12 cellular contexts compared by ENCODE assay signal in genomic region chr17:78884876-78885667, GRCh38. TPM values are rescaled to one million over a fixed set of nuclear protein-coding genes. Genes with fewer than 3 reads are reported as not detected.
A peak's percentile ranks its signal among the peaks of the same experiment; 100 is the strongest.
DNase-seq lines count a peak whose midpoint lies in the region; ATAC-seq, FAIRE-seq and TF ChIP-seq lines count a peak whose summit lies in the region.
"Had no signal": no experiment of that assay in that cellular context is flagged by ENCODE, and none has a peak within 500 bp of the region (broad histone marks: within the 10 kb centered on the region; RNA-seq: fewer than 3 reads in every experiment).

No MANE protein-coding gene starts in this region.

- H3K27me3 ChIP-seq in GM23338 (ENCODE audit: insufficient read depth): no peaks in the 10 kb centered on the region
- no peaks in the 10 kb centered on the region for H3K27me3 ChIP-seq in astrocyte (ENCODE audit: insufficient read depth, low read length)
- no peaks in the 10 kb centered on the region for H3K27me3 ChIP-seq in mesendoderm (ENCODE audit: insufficient read depth, low read length, poor library complexity)
- no peaks in the 10 kb centered on the region for H3K27me3 ChIP-seq in smooth muscle cell (ENCODE audit: low read depth)

- H3K4me3 Mint-ChIP-seq in GM23338 (no peak overlapping the region), astrocyte (ENCODE audit: unreplicated experiment) (no peak overlapping the region), endothelial cell (ENCODE audit: unreplicated experiment) (no peak overlapping the region)
- H3K4me3 Mint-ChIP-seq: activated naive CD8-positive, alpha-beta T cell treated with anti-CD3 and anti-CD28 coated beads, Interleukin-2, amount 50 U/mL, for 24 hours had no signal

- 0 out of 2 replicates have a peak, but pooled peaks cover 2% of the 10 kb centered on the region for H3F3A ChIP-seq in GM23338 (replicated peaks; ENCODE audit: low read depth)
- H3F3A ChIP-seq in smooth muscle cell (ENCODE audit: low read depth): peaks cover 9% of the 10 kb centered on the region

- no peak overlapping the region for H2BK120ac ChIP-seq in mesendoderm (ENCODE audit: low read depth, low read length)

- H3K4me1 ChIP-seq in GM23338 (ENCODE audit: insufficient read depth) (peaks cover 14% of the 10 kb centered on the region), astrocyte (ENCODE audit: insufficient read depth, low read length) (peaks cover 39% of the 10 kb centered on the region), mesendoderm (ENCODE audit: control insufficient read depth, low read depth, low read length) (no peaks in the 10 kb centered on the region), smooth muscle cell (ENCODE audit: low read depth) (peaks cover 22% of the 10 kb centered on the region)

- no peaks in the 10 kb centered on the region for H3K9me3 Mint-ChIP-seq in GM23338
- no peaks in the 10 kb centered on the region for H3K9me3 Mint-ChIP-seq in astrocyte (ENCODE audit: unreplicated experiment)
- H3K9me3 Mint-ChIP-seq in endothelial cell (ENCODE audit: unreplicated experiment): no peaks in the 10 kb centered on the region
- H3K9me3 Mint-ChIP-seq: activated naive CD8-positive, alpha-beta T cell treated with anti-CD3 and anti-CD28 coated beads, Interleukin-2, amount 50 U/mL, for 24 hours had no signal

- FAIRE-seq in astrocyte (lab: Jason Lieb, UNC): no peak

- no CpG with 5 or more reads among the region's 24 CpGs for WGBS in mesendoderm (ENCODE audit: extremely low coverage, insufficient coverage, low lambda C conversion rate)
- 96% methylated on average over 24 of the region's 24 CpGs for WGBS in smooth muscle cell (ENCODE audit: low lambda C conversion rate)

- no peak overlapping the region for H3K23ac ChIP-seq in mesendoderm (ENCODE audit: low read length)

- no peak overlapping the region for H4K5ac ChIP-seq in mesendoderm (ENCODE audit: low read length)

- no peaks in the 10 kb centered on the region for H3K9me2 ChIP-seq in GM23338 (ENCODE audit: insufficient read depth)

- no peak overlapping the region for H2BK15ac ChIP-seq in mesendoderm (replicated peaks; ENCODE audit: low read depth)

- H3K27ac ChIP-seq in GM23338 (ENCODE audit: low read depth) (0 out of 2 replicates have a peak overlapping the region, but pooled peaks have one; percentile 78), astrocyte (ENCODE audit: low read depth, low read length) (peak overlapping the region; percentile 96), mesendoderm (ENCODE audit: low read depth, low read length) (no peak overlapping the region), smooth muscle cell (ENCODE audit: low read depth) (peak overlapping the region; percentile 96)

- H3K9me3 ChIP-seq in astrocyte (ENCODE audit: insufficient read depth, low read depth, low read length): no peaks in the 10 kb centered on the region
- no peaks in the 10 kb centered on the region for H3K9me3 ChIP-seq in smooth muscle cell (replicated peaks; ENCODE audit: low read depth)

- H3K27me3 Mint-ChIP-seq in GM23338 (ENCODE audit: insufficient read depth, low read depth, poor library complexity): peaks cover 6% of the 10 kb centered on the region
- H3K27me3 Mint-ChIP-seq in astrocyte (ENCODE audit: low read depth, unreplicated experiment): no peaks in the 10 kb centered on the region
- H3K27me3 Mint-ChIP-seq in endothelial cell (ENCODE audit: unreplicated experiment): peaks cover 8% of the 10 kb centered on the region

- no peak overlapping the region for H2AK5ac ChIP-seq in mesendoderm (ENCODE audit: low read length)

- H2AFZ ChIP-seq in GM23338: no peak overlapping the region
- no peak overlapping the region for H2AFZ ChIP-seq in astrocyte (ENCODE audit: low read depth, low read length)
- H2AFZ ChIP-seq in smooth muscle cell (ENCODE audit: low read depth): no peak overlapping the region

- H3K36me3 ChIP-seq in GM23338 (ENCODE audit: insufficient read depth) (no peaks in the 10 kb centered on the region), astrocyte (ENCODE audit: insufficient read depth, low read length) (no peaks in the 10 kb centered on the region), mesendoderm (ENCODE audit: control insufficient read depth, insufficient read depth, low read length) (no peaks in the 10 kb centered on the region), smooth muscle cell (ENCODE audit: low read depth) (no peaks in the 10 kb centered on the region)

- H3K4me3 ChIP-seq in GM23338: no peak overlapping the region
- H3K4me3 ChIP-seq in astrocyte (ENCODE audit: insufficient read depth, low read depth, low read length): peak overlapping the region; percentile 29
- H3K4me3 ChIP-seq in mesendoderm (ENCODE audit: low read length): no peak overlapping the region
- H3K4me3 ChIP-seq in smooth muscle cell: no peak overlapping the region

- ATAC-seq in GM23338: no peak
- ATAC-seq: activated naive CD8-positive, alpha-beta T cell treated with anti-CD3 and anti-CD28 coated beads, Interleukin-2, amount 50 U/mL, for 24 hours had no signal

- no peak overlapping the region for H2BK5ac ChIP-seq in mesendoderm (ENCODE audit: low read length)

- H3K4me2 ChIP-seq in GM23338: no peak overlapping the region
- H3K4me2 ChIP-seq in astrocyte (ENCODE audit: low read length): peak overlapping the region; percentile 86
- H3K4me2 ChIP-seq in mesendoderm (ENCODE audit: low read length): no peak overlapping the region
- H3K4me2 ChIP-seq in smooth muscle cell: no peak overlapping the region

- DNase-seq in GM23338 (ENCODE audit: low spot score) (no peak), astrocyte (ENCODE audit: low read depth) (no peak), mesendoderm (no peak), smooth muscle cell (lab: John Stamatoyannopoulos, UW; ENCODE audit: unreplicated experiment) (no peak), endothelial cell (ENCODE audit: low spot score) (no peak), iPS-NIHi7 (ENCODE audit: extremely low spot score) (no peak), putamen (ENCODE audit: low spot score) (no peak)
- no peak for DNase-seq in activated CD4-positive, alpha-beta T cell treated with anti-CD3 and anti-CD28 coated beads for 1 hour
- DNase-seq: activated naive CD8-positive, alpha-beta T cell treated with anti-CD3 and anti-CD28 coated beads, Interleukin-2, amount 50 U/mL, for 24 hours; NCI-H1694; T-helper 9 cell had no signal

- H3K27ac Mint-ChIP-seq in GM23338: no peak overlapping the region
- H3K27ac Mint-ChIP-seq in astrocyte (ENCODE audit: unreplicated experiment): peak overlapping the region; percentile 91
- no peak overlapping the region for H3K27ac Mint-ChIP-seq in endothelial cell (ENCODE audit: unreplicated experiment)
- H3K27ac Mint-ChIP-seq: activated naive CD8-positive, alpha-beta T cell treated with anti-CD3 and anti-CD28 coated beads, Interleukin-2, amount 50 U/mL, for 24 hours had no signal

- no peak overlapping the region for H3K4ac ChIP-seq in mesendoderm (ENCODE audit: low read depth, low read length)

- H3K79me2 ChIP-seq in GM23338 (replicated peaks; ENCODE audit: insufficient read depth) (peaks cover 16% of the 10 kb centered on the region), astrocyte (ENCODE audit: insufficient read depth, low read length) (peaks cover 91% of the 10 kb centered on the region), mesendoderm (ENCODE audit: control insufficient read depth, insufficient read depth, low read length) (no peaks in the 10 kb centered on the region), smooth muscle cell (ENCODE audit: low read depth) (peaks cover 49% of the 10 kb centered on the region)

- peak overlapping the region; percentile 5 for H3K56ac ChIP-seq in mesendoderm (ENCODE audit: low read length)

- H3K36me3 Mint-ChIP-seq in GM23338 (ENCODE audit: low read depth): no peaks in the 10 kb centered on the region
- peaks cover 11% of the 10 kb centered on the region for H3K36me3 Mint-ChIP-seq in astrocyte (ENCODE audit: low read depth, unreplicated experiment)
- no peaks in the 10 kb centered on the region for H3K36me3 Mint-ChIP-seq in endothelial cell (ENCODE audit: low read depth, unreplicated experiment)

- no peak overlapping the region for H3K18ac ChIP-seq in mesendoderm (ENCODE audit: low read length)

- H4K20me1 ChIP-seq in GM23338 (replicated peaks; ENCODE audit: insufficient read depth) (no peaks in the 10 kb centered on the region), astrocyte (ENCODE audit: insufficient read depth, low read length) (peaks cover 56% of the 10 kb centered on the region), smooth muscle cell (ENCODE audit: low read depth) (peaks cover 30% of the 10 kb centered on the region)

- H4K8ac ChIP-seq in mesendoderm (ENCODE audit: low read depth, low read length): no peak overlapping the region

- no peaks in the 10 kb centered on the region for H3K79me1 ChIP-seq in mesendoderm (ENCODE audit: low read length)

- H3K9ac ChIP-seq in astrocyte (ENCODE audit: low read length): peak overlapping the region; percentile 86
- H3K9ac ChIP-seq in mesendoderm (ENCODE audit: low read length): no peak overlapping the region
- H3K9ac ChIP-seq in smooth muscle cell (ENCODE audit: low read depth): no peak overlapping the region

- H3K4me1 Mint-ChIP-seq in GM23338 (peaks cover 29% of the 10 kb centered on the region), astrocyte (ENCODE audit: low read depth, unreplicated experiment) (peaks cover 25% of the 10 kb centered on the region), endothelial cell (ENCODE audit: unreplicated experiment) (peaks cover 10% of the 10 kb centered on the region)

- TF ChIP-seq CTCF in GM23338 (conservative IDR thresholded peaks at IDR 0.05; ENCODE audit: low read depth in 2 of 2): no peak
- TF ChIP-seq CTCF in astrocyte (IDR thresholded peaks at IDR 0.05; ENCODE audit: insufficient read depth, low read depth, low read length): no peak
- TF ChIP-seq CTCF in smooth muscle cell (IDR thresholded peaks at IDR 0.05; ENCODE audit: borderline replicate concordance, insufficient read depth, poor library complexity, severe bottlenecking): no peak
- TF ChIP-seq CTCF in endothelial cell (IDR thresholded peaks at IDR 0.05; ENCODE audit: unreplicated experiment): no peak

RNA-seq across cellular contexts. Expression of gene CEP295NL, which starts 17.9 kb away (rescaled TPM):
- total RNA-seq in GM23338 (2014; rRNA removed; shearing (Covaris generic)): 0.62 and 0.69 TPM in 2 replicates
- polyA plus RNA-seq in GM23338 (2016; fragmentation: Nextera tagmentation; extraction: Ambion mirVana) (0.31 TPM in 1 of 2 replicates, not detected in the other), smooth muscle cell (1.8 TPM in 1 of 2 replicates, not detected in the other)
- total RNA-seq in astrocyte (1.3 and 1.6 TPM in 2 replicates), smooth muscle cell (0.85 and 1.2 TPM in 2 replicates), endothelial cell (ENCODE audit: unreplicated experiment) (1.4 TPM)
- 0.06 TPM for polyA plus RNA-seq in mesendoderm (2013, experiment 1 of 2)
- polyA plus RNA-seq in mesendoderm (2013, experiment 2 of 2): 0.03 TPM
- total RNA-seq: activated CD8-positive, alpha-beta memory T cell treated with anti-CD3 and anti-CD28 coated beads for 36 hours had no signal

RNA-seq across cellular contexts. Expression of gene TIMP2, which starts 40.1 kb away (rescaled TPM):
- 22.5 and 24.4 TPM in 2 replicates for total RNA-seq in GM23338 (2014; rRNA removed; shearing (Covaris generic))
- 10.6 and 12.5 TPM in 2 replicates for polyA plus RNA-seq in GM23338 (2016; fragmentation: Nextera tagmentation; extraction: Ambion mirVana)
- total RNA-seq in astrocyte: 184 and 187 TPM in 2 replicates
- polyA plus RNA-seq in mesendoderm (2013, experiment 1 of 2): 25.3 TPM
- polyA plus RNA-seq in mesendoderm (2013, experiment 2 of 2): 24.9 TPM
- 111 TPM in 2 replicates for total RNA-seq in smooth muscle cell
- 37.8 and 40.9 TPM in 2 replicates for polyA plus RNA-seq in smooth muscle cell
- 41.5 TPM for total RNA-seq in endothelial cell (ENCODE audit: unreplicated experiment)

RNA-seq across cellular contexts. Expression of gene USP36, which starts 44.5 kb away (rescaled TPM):
- 55.5 and 58.7 TPM in 2 replicates for total RNA-seq in GM23338 (2014; rRNA removed; shearing (Covaris generic))
- polyA plus RNA-seq in GM23338 (2016; fragmentation: Nextera tagmentation; extraction: Ambion mirVana) (36.2 and 38.1 TPM in 2 replicates), smooth muscle cell (17.6 and 31.4 TPM in 2 replicates)
- total RNA-seq in astrocyte (48.1 and 51.0 TPM in 2 replicates), smooth muscle cell (14.3 and 29.0 TPM in 2 replicates), endothelial cell (ENCODE audit: unreplicated experiment) (56.7 TPM)
- polyA plus RNA-seq in mesendoderm (2013, experiment 1 of 2): 51.3 TPM
- polyA plus RNA-seq in mesendoderm (2013, experiment 2 of 2): 53.0 TPM
